24 cellular contexts compared by ENCODE assay signal in genomic region chr6:118936304-118936703, GRCh38. TPM values are rescaled to one million over a fixed set of nuclear protein-coding genes. Genes with fewer than 3 reads are reported as not detected.
DNase-seq lines count a peak whose midpoint lies in the region; ATAC-seq and TF ChIP-seq lines count a peak whose summit lies in the region.
"Had no signal": no experiment of that assay in that cellular context is flagged by ENCODE, and none has a peak within 500 bp of the region (broad histone marks: within the 10 kb centered on the region; RNA-seq: fewer than 3 reads in every experiment).

No MANE protein-coding gene starts in this region.

- no peak overlapping the region for H3K27ac Mint-ChIP-seq in activated T-cell treated with anti-CD3 and anti-CD28 coated beads, Interleukin-2, amount 50 U/mL, for 72 hours
- peak overlapping the region in 1 of 3 donors; percentile 73 for H3K27ac Mint-ChIP-seq in IgD-negative memory B cell
- no peak overlapping the region for H3K27ac Mint-ChIP-seq in brain
- H3K27ac Mint-ChIP-seq in neural progenitor cell = peak overlapping the region; percentile 13

- H3K36me3 Mint-ChIP-seq in activated T-cell treated with anti-CD3 and anti-CD28 coated beads, Interleukin-2, amount 50 U/mL, for 72 hours (ENCODE audit: insufficient read depth in 2 of 2) = peaks cover 7 to 17% of the 10 kb centered on the region in 2 donors
- peaks cover 6% of the 10 kb centered on the region for H3K36me3 Mint-ChIP-seq in IgD-negative memory B cell
- H3K36me3 Mint-ChIP-seq in brain = peaks cover 12% of the 10 kb centered on the region
- H3K36me3 Mint-ChIP-seq in neural progenitor cell = peaks cover 30% of the 10 kb centered on the region

- peaks cover 11% of the 10 kb centered on the region for H3F3A ChIP-seq in neural progenitor cell (ENCODE audit: low read depth)

- no peak for DNase-seq in activated T-cell treated with anti-CD3 and anti-CD28 coated beads, Interleukin-2, amount 50 U/mL, for 72 hours
- DNase-seq in activated T-cell treated with anti-CD3 and anti-CD28 coated beads, Interleukin-2, amount 50 U/mL, for 1 hour = no peak
- DNase-seq in neural progenitor cell (ENCODE audit: low spot score) = no peak
- DNase-seq in hepatic stellate cell (ENCODE audit: low spot score) = no peak
- no peak for DNase-seq in NCI-H2081 (lab: John Stamatoyannopoulos, UW)
- no peak for DNase-seq in activated gamma-delta T cell (lab: John Stamatoyannopoulos, UW)
- DNase-seq: activated CD4-positive, alpha-beta T cell treated with anti-CD3 and anti-CD28 coated beads for 4 hours; activated CD8-positive, alpha-beta memory T cell treated with anti-CD3 and anti-CD28 coated beads, Interleukin-2, amount 10 ng/mL, durations not matched to agents 7 days and 5 days; AML-193; body of pancreas; esophagus squamous epithelium; GOT3; KG1; NCI-H187; NCI-H2227 treated with DMSO at 0.1 percent for 48 hours; NCI-H748 treated with DMSO at 0.1 percent for 48 hours; ovary; SHP77; upper lobe of right lung had no signal

- H3K27ac ChIP-seq in neural progenitor cell = no peak overlapping the region
- H3K27ac ChIP-seq: esophagus squamous epithelium, ovary had no signal

- TF ChIP-seq CTCF in brain (conservative IDR thresholded peaks at IDR 0.05) (no peak), neural progenitor cell (IDR thresholded peaks at IDR 0.05) (no peak)

- no peak for ATAC-seq in activated T-cell treated with anti-CD3 and anti-CD28 coated beads, Interleukin-2, amount 50 U/mL, for 72 hours (replicated peaks in 1 of 2)
- ATAC-seq: activated CD8-positive, alpha-beta memory T cell treated with anti-CD3 and anti-CD28 coated beads, Interleukin-2, amount 10 ng/mL, durations not matched to agents 7 days and 5 days; body of pancreas; gastroesophageal sphincter; sciatic nerve; upper lobe of right lung had no signal

- peaks cover 3% of the 10 kb centered on the region for H4K20me1 ChIP-seq in neural progenitor cell (ENCODE audit: low read depth)

- no peak overlapping the region for H3K9ac ChIP-seq in neural progenitor cell

- H2AFZ ChIP-seq in neural progenitor cell (replicated peaks) = no peak overlapping the region

- no peaks in the 10 kb centered on the region for H3K9me3 ChIP-seq in neural progenitor cell (ENCODE audit: low read depth)
- H3K9me3 ChIP-seq: body of pancreas, esophagus squamous epithelium, gastroesophageal sphincter, ovary, upper lobe of right lung had no signal

- H3K27me3 ChIP-seq in neural progenitor cell = no peaks in the 10 kb centered on the region
- H3K27me3 ChIP-seq: body of pancreas, esophagus squamous epithelium, gastroesophageal sphincter, ovary, upper lobe of right lung had no signal

- no peaks in the 10 kb centered on the region for H3K27me3 Mint-ChIP-seq in activated T-cell treated with anti-CD3 and anti-CD28 coated beads, Interleukin-2, amount 50 U/mL, for 72 hours (ENCODE audit: low read depth)
- H3K27me3 Mint-ChIP-seq in IgD-negative memory B cell (no peaks in the 10 kb centered on the region), brain (peaks cover 8% of the 10 kb centered on the region), neural progenitor cell (ENCODE audit: insufficient read depth, low read depth) (peaks cover 4% of the 10 kb centered on the region)
- H3K27me3 Mint-ChIP-seq: activated CD8-positive, alpha-beta memory T cell treated with anti-CD3 and anti-CD28 coated beads, Interleukin-2, amount 10 ng/mL, durations not matched to agents 7 days and 5 days had no signal

- H3K4me1 ChIP-seq in neural progenitor cell = peaks cover 7% of the 10 kb centered on the region

- peak overlapping the region; percentile 83 for H3K4me2 ChIP-seq in neural progenitor cell

- H3K4me3 Mint-ChIP-seq in activated T-cell treated with anti-CD3 and anti-CD28 coated beads, Interleukin-2, amount 50 U/mL, for 72 hours = peak overlapping the region; percentile 95 to 99
- H3K4me3 Mint-ChIP-seq in IgD-negative memory B cell = peak overlapping the region; percentile 2 to 98 (median 78)
- peak overlapping the region in 3 of 5 experiments; percentile 87 to 95 (median 90) for H3K4me3 Mint-ChIP-seq in brain
- no peak overlapping the region for H3K4me3 Mint-ChIP-seq in neural progenitor cell

- H3K4me3 ChIP-seq in neural progenitor cell = no peak overlapping the region
- H3K4me3 ChIP-seq: body of pancreas, esophagus squamous epithelium, lung, ovary had no signal

- H3K9me3 Mint-ChIP-seq in activated T-cell treated with anti-CD3 and anti-CD28 coated beads, Interleukin-2, amount 50 U/mL, for 72 hours = peaks cover 1 to 2% of the 10 kb centered on the region in 2 donors
- peaks cover 0 to 2% (median 0%) of the 10 kb centered on the region in 3 donors for H3K9me3 Mint-ChIP-seq in IgD-negative memory B cell
- peaks cover 0 to 5% (median 3%) of the 10 kb centered on the region in 5 experiments for H3K9me3 Mint-ChIP-seq in brain
- H3K9me3 Mint-ChIP-seq in neural progenitor cell = peaks cover 24% of the 10 kb centered on the region

- H3K36me3 ChIP-seq in neural progenitor cell = no peaks in the 10 kb centered on the region
- H3K36me3 ChIP-seq: ovary had no signal

- H3K4me1 Mint-ChIP-seq in activated T-cell treated with anti-CD3 and anti-CD28 coated beads, Interleukin-2, amount 50 U/mL, for 72 hours (ENCODE audit: low read depth) = peaks cover 41% of the 10 kb centered on the region
- H3K4me1 Mint-ChIP-seq in IgD-negative memory B cell (peaks cover 23 to 35% (median 26%) of the 10 kb centered on the region in 3 donors), brain (peaks cover 28% of the 10 kb centered on the region), neural progenitor cell (peaks cover 18% of the 10 kb centered on the region)

- peaks cover 40% of the 10 kb centered on the region for H3K79me2 ChIP-seq in neural progenitor cell (ENCODE audit: low read depth)

RNA-seq across cellular contexts. Expression of gene MCM9, which starts 1.3 kb away (rescaled TPM):
- total RNA-seq in activated T-cell treated with anti-CD3 and anti-CD28 coated beads, Interleukin-2, amount 50 U/mL, for 72 hours = 10 to 100 TPM; 18.4 to 22.9 TPM
- polyA plus RNA-seq in IgD-negative memory B cell = 31.6 TPM
- 4.1 TPM for polyA plus RNA-seq in brain (ENCODE audit: insufficient read depth, low read depth, low replicate concordance)
- 17.3 and 29.0 TPM in 2 replicates for total RNA-seq in neural progenitor cell (ENCODE audit: low replicate concordance)

RNA-seq across cellular contexts. Expression of gene ASF1A, which starts 42.4 kb away (rescaled TPM):
- 10 to 100 TPM; 45.6 to 58.4 TPM for total RNA-seq in activated T-cell treated with anti-CD3 and anti-CD28 coated beads, Interleukin-2, amount 50 U/mL, for 72 hours
- polyA plus RNA-seq in IgD-negative memory B cell (46.2 TPM), brain (ENCODE audit: insufficient read depth, low read depth, low replicate concordance) (20.2 TPM)
- 33.4 and 54.8 TPM in 2 replicates for total RNA-seq in neural progenitor cell (ENCODE audit: low replicate concordance)
